ENCODE assay signal across 8 cellular contexts in genomic region chr17:65785109-65785508, GRCh38.
DNase-seq lines count a peak whose midpoint lies in the region; ATAC-seq, FAIRE-seq and TF ChIP-seq lines count a peak whose summit lies in the region.

No MANE protein-coding gene starts in this region.

- no peaks in the 10 kb centered on the region for H3K9me3 ChIP-seq in thyroid gland

- intact Hi-C loops in thyroid gland (cut with DNase I): no loop called here

- H3K4me3 ChIP-seq in thyroid gland (replicated peaks in 1 of 3): no peak overlapping the region

- ATAC-seq in GM18517 (IDR thresholded peaks at IDR 0.05; ENCODE audit: unreplicated experiment): no peak

- peaks cover 15 to 18% of the 10 kb centered on the region in 2 donors for H3K4me1 ChIP-seq in thyroid gland

- no peaks in the 10 kb centered on the region for H3K27me3 ChIP-seq in thyroid gland

- peak; percentile 89 for FAIRE-seq in islet of Langerhans (lab: Jason Lieb, UNC)

- no peak for TF ChIP-seq POLR2A in thyroid gland (IDR thresholded peaks at IDR 0.05)

- no peak for TF ChIP-seq CTCF in thyroid gland (IDR thresholded peaks at IDR 0.05)

- DNase-seq in HT1080 (ENCODE audit: low read depth) (peak; percentile 95), astrocyte of the hippocampus (ENCODE audit: low read depth, low spot score) (peak; percentile 91), thyroid gland (no peak), GOT3 (lab: John Stamatoyannopoulos, UW) (no peak), COLO668 (lab: John Stamatoyannopoulos, UW; ENCODE audit: unreplicated experiment) (no peak), NCI-H2196 treated with DMSO at 0.1 percent for 48 hours (lab: John Stamatoyannopoulos, UW; ENCODE audit: unreplicated experiment) (no peak)

- WGBS in thyroid gland, 2 donors: 0 to 2% methylated on average over 1 of the region's 1 CpG

- peak overlapping the region; percentile 62 to 75 (median 69) for H3K27ac ChIP-seq in thyroid gland

- no peaks in the 10 kb centered on the region for H3K36me3 ChIP-seq in thyroid gland

Comparison
In these comparisons a context has a peak if more than half of its experiments do, and no peak if none do; other contexts are left out.
1. DNase-seq: peak in HT1080 (single experiment) and astrocyte of the hippocampus (single experiment); none in thyroid gland (0 of 2), GOT3 (single experiment), COLO668 (single experiment) and NCI-H2196 treated with DMSO at 0.1 percent for 48 hours (single experiment).